ENCODE assay signal across 15 cellular contexts in the genomic region with DNA sequence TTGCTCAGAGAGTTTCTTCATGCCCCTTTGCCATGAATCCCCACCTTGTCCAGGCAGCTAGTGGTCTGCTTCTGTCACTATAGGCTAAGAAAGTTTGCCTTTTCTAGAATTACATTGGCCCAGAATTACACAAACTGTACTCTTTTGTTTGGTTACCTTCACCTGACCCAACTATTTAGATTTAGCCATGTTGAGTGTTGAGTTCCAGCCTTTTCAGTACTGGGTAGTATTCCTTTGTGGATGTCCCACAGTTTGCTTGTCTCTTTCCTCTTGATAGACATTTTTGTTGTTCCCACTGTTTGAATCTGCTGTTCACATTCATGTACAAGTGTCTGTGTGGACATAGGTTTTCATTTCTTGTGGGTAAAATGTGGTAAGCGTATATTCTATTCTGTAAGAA. TPM values are rescaled to one million over a fixed set of nuclear protein-coding genes. Genes with fewer than 3 reads are reported as not detected.
A peak's percentile ranks its signal among the peaks of the same experiment; 100 is the strongest.
DNase-seq lines count a peak whose midpoint lies in the region; ATAC-seq, FAIRE-seq and TF ChIP-seq lines count a peak whose summit lies in the region.
"Had no signal": no experiment of that assay in that cellular context is flagged by ENCODE, and none has a peak within 500 bp of the region (broad histone marks: within the 10 kb centered on the region; RNA-seq: fewer than 3 reads in every experiment).

No MANE protein-coding gene starts in this region.

- H3K4me1 ChIP-seq in HepG2 (ENCODE audit: insufficient read depth, low read length) (peaks cover 69% of the 10 kb centered on the region), right lobe of liver (peaks cover 0 to 34% (median 4%) of the 10 kb centered on the region in 4 donors), smooth muscle cell (ENCODE audit: low read depth) (peaks cover 13% of the 10 kb centered on the region), adrenal gland (replicated peaks in 1 of 2) (peaks cover 11 to 50% of the 10 kb centered on the region in 2 donors)

- no peak for TF ChIP-seq POLR2A in HepG2 (IDR thresholded peaks at IDR 0.05; ENCODE audit: insufficient read depth in 1 of 2, low read depth in 2 of 2, low read length in 2 of 2)
- TF ChIP-seq POLR2A in right lobe of liver (IDR thresholded peaks at IDR 0.05), result no peak
- TF ChIP-seq POLR2A in adrenal gland (IDR thresholded peaks at IDR 0.05), result no peak

- CTCF ChIA-PET in HepG2 (lab: Yijun Ruan, JAX; ENCODE audit: low intra/inter-chr PET ratio, low total read pairs), result no interaction called here

- POLR2A ChIA-PET in HepG2 (lab: Yijun Ruan, JAX), result no interaction called here

- H3K9me3 ChIP-seq in HepG2 (ENCODE audit: low read length), result no peaks in the 10 kb centered on the region
- H3K9me3 ChIP-seq in right lobe of liver, result no peaks in the 10 kb centered on the region
- no peaks in the 10 kb centered on the region for H3K9me3 ChIP-seq in smooth muscle cell (replicated peaks; ENCODE audit: low read depth)
- H3K9me3 ChIP-seq in adrenal gland (replicated peaks in 1 of 3), result no peaks in the 10 kb centered on the region

- H3K4me3 Mint-ChIP-seq in IgD-negative memory B cell (no peak overlapping the region), nephron progenitor cell (no peak overlapping the region)

- peaks cover 4% of the 10 kb centered on the region for H3K36me3 Mint-ChIP-seq in IgD-negative memory B cell
- H3K36me3 Mint-ChIP-seq in nephron progenitor cell (ENCODE audit: low read depth), result peaks cover 46% of the 10 kb centered on the region

- DNase-seq in HepG2 (ENCODE audit: low spot score) (no peak), right lobe of liver (no peak), nephron progenitor cell (no peak), smooth muscle cell (lab: John Stamatoyannopoulos, UW; ENCODE audit: unreplicated experiment) (no peak), adrenal gland (no peak), amniotic stem cell (lab: John Stamatoyannopoulos, UW) (no peak)
- DNase-seq: DMS79, KG1, NCI-H1436 treated with DMSO at 0.1 percent for 48 hours, NCI-H524 had no signal

- H3K9ac ChIP-seq in HepG2 (ENCODE audit: insufficient read depth, low read depth, low read length) (no peak overlapping the region), smooth muscle cell (ENCODE audit: low read depth) (no peak overlapping the region)

- TF ChIP-seq EP300 in HepG2 (IDR thresholded peaks at IDR 0.05; ENCODE audit: low read depth in 2 of 2, low read length in 2 of 2), result no peak
- TF ChIP-seq EP300 in HepG2 (CRISPR knock-in tag; IDR thresholded peaks at IDR 0.05; ENCODE audit: borderline replicate concordance), result no peak

- H3K4me1 Mint-ChIP-seq in IgD-negative memory B cell (peaks cover 47 to 65% (median 59%) of the 10 kb centered on the region in 3 donors), nephron progenitor cell (peaks cover 51% of the 10 kb centered on the region)

- intact Hi-C loops in HepG2 (cut with micrococcal nuclease; ENCODE audit: unreplicated experiment), result no loop called here
- intact Hi-C loops in right lobe of liver (cut with DNase I), result loop anchor here (10.0 kb wide), 2 partner anchors 47 to 207 kb away; no protein-coding TSS in a partner anchor
- intact Hi-C loops in adrenal gland (cut with DNase I), result loop anchor here (5.0 to 10.0 kb wide), 2 partner anchors 97 to 100 kb away; no protein-coding TSS in a partner anchor

- H3K4me3 ChIP-seq in HepG2 (replicated peaks in 1 of 3; ENCODE audit: insufficient read depth in 1 of 3, low read depth in 2 of 3, low read length in 3 of 3) (no peak overlapping the region), right lobe of liver (no peak overlapping the region), smooth muscle cell (no peak overlapping the region), adrenal gland (no peak overlapping the region)

- H2AFZ ChIP-seq in HepG2 (ENCODE audit: low read length), result no peak overlapping the region
- no peak overlapping the region for H2AFZ ChIP-seq in smooth muscle cell (ENCODE audit: low read depth)

- no peak for TF ChIP-seq CTCF in HepG2 (CRISPR knock-in tag; IDR thresholded peaks at IDR 0.05)
- no peak for TF ChIP-seq CTCF in right lobe of liver (IDR thresholded peaks at IDR 0.05)
- TF ChIP-seq CTCF in nephron progenitor cell (IDR thresholded peaks at IDR 0.05), result no peak
- TF ChIP-seq CTCF in smooth muscle cell (IDR thresholded peaks at IDR 0.05; ENCODE audit: borderline replicate concordance, insufficient read depth, poor library complexity, severe bottlenecking), result no peak
- TF ChIP-seq CTCF in adrenal gland (IDR thresholded peaks at IDR 0.05), result no peak

- WGBS in HepG2 (ENCODE audit: low lambda C conversion rate), result 95% methylated on average over 1 of the region's 1 CpG
- 100% methylated on average over 1 of the region's 1 CpG for WGBS in right lobe of liver (ENCODE audit: insufficient coverage, low coverage, low lambda C conversion rate, missing lambda C conversion rate)
- WGBS in smooth muscle cell (ENCODE audit: low lambda C conversion rate), result 100% methylated on average over 1 of the region's 1 CpG
- WGBS in adrenal gland, 4 donors, result 94 to 100% (median 98%) methylated on average over 1 of the region's 1 CpG

- H3K27me3 ChIP-seq in HepG2 (ENCODE audit: control insufficient read depth in 1 of 2, insufficient read depth in 2 of 2, low read length in 2 of 2) (no peaks in the 10 kb centered on the region), right lobe of liver (no peaks in the 10 kb centered on the region), smooth muscle cell (ENCODE audit: low read depth) (no peaks in the 10 kb centered on the region), adrenal gland (no peaks in the 10 kb centered on the region)

- H3K79me2 ChIP-seq in HepG2 (ENCODE audit: insufficient read depth, low read length) (peaks cover 97% of the 10 kb centered on the region), smooth muscle cell (ENCODE audit: low read depth) (peaks cover 96% of the 10 kb centered on the region)

- H3K4me2 ChIP-seq in HepG2 (ENCODE audit: low read depth, low read length), result no peak overlapping the region
- H3K4me2 ChIP-seq in smooth muscle cell, result no peak overlapping the region

- H3K27me3 Mint-ChIP-seq in IgD-negative memory B cell (no peaks in the 10 kb centered on the region), nephron progenitor cell (ENCODE audit: low read depth, poor library complexity) (peaks cover 4% of the 10 kb centered on the region)

- no peak for FAIRE-seq in HepG2 (lab: Jason Lieb, UNC)
- FAIRE-seq: A204.1 had no signal

- TF ChIP-seq RAD21 in HepG2 (CRISPR knock-in tag; IDR thresholded peaks at IDR 0.05), result no peak

- ATAC-seq in HepG2, result no peak
- no peak for ATAC-seq in right lobe of liver
- ATAC-seq in GM19452 (IDR thresholded peaks at IDR 0.05; ENCODE audit: unreplicated experiment), result no peak
- ATAC-seq: HCT116, Panc1 had no signal

- H3K27ac ChIP-seq in HepG2 (ENCODE audit: extremely low read length, insufficient read depth, low read length) (no peak overlapping the region), right lobe of liver (no peak overlapping the region), smooth muscle cell (ENCODE audit: low read depth) (no peak overlapping the region), adrenal gland (no peak overlapping the region)

- no peaks in the 10 kb centered on the region for H3K9me3 Mint-ChIP-seq in IgD-negative memory B cell
- peaks cover 3% of the 10 kb centered on the region for H3K9me3 Mint-ChIP-seq in nephron progenitor cell

- H3K36me3 ChIP-seq in HepG2 (replicated peaks in 1 of 2; ENCODE audit: control insufficient read depth in 1 of 2, insufficient read depth in 2 of 2, low read length in 2 of 2), result peaks cover 2 to 24% of the 10 kb centered on the region in 2 experiments; a peak in 2 of 5 replicates
- no peaks in the 10 kb centered on the region for H3K36me3 ChIP-seq in right lobe of liver
- H3K36me3 ChIP-seq in smooth muscle cell (ENCODE audit: low read depth), result no peaks in the 10 kb centered on the region
- H3K36me3 ChIP-seq in adrenal gland (replicated peaks in 1 of 2), result no peaks in the 10 kb centered on the region

- H3K27ac Mint-ChIP-seq in IgD-negative memory B cell (peak overlapping the region in 2 of 3 donors; percentile 50 to 74), nephron progenitor cell (peak overlapping the region; percentile 71)

- peaks cover 93% of the 10 kb centered on the region for H4K20me1 ChIP-seq in HepG2 (ENCODE audit: insufficient read depth, low read length)
- peaks cover 94% of the 10 kb centered on the region for H4K20me1 ChIP-seq in smooth muscle cell (ENCODE audit: low read depth)

- no peaks in the 10 kb centered on the region for H3F3A ChIP-seq in smooth muscle cell (ENCODE audit: low read depth)

- no TSS peak for BruUV-seq in HepG2 (replicated peaks; lab: Mats Ljungman, UMichigan)

- in situ Hi-C loops in HepG2 (cut with HindIII; ENCODE audit: extremely low pct_ligation_motif_present, low pct_unique_long_range_greater_than_20kb), result loop anchor here (10.0 kb wide), 1 partner anchor 207 kb away; no protein-coding TSS in a partner anchor

RNA-seq across cellular contexts. Expression of gene USP10, which starts 22.3 kb away (rescaled TPM):
- total RNA-seq in HepG2 (2016; rRNA removed; fragmentation: Illumina TruSeq; extraction: Trizol), result 79.1 and 97.6 TPM in 2 replicates
- 57.5 and 62.5 TPM in 2 replicates for total RNA-seq in HepG2 (2016; cell fraction: cytosol; rRNA removed; fragmentation: Illumina TruSeq; extraction: Trizol; ENCODE audit: low read depth)
- 76.4 and 87.1 TPM in 2 replicates for total RNA-seq in HepG2 (2016; cell fraction: insoluble cytoplasmic fraction; rRNA removed; fragmentation: Illumina TruSeq; extraction: Trizol)
- total RNA-seq in HepG2 (2016; cell fraction: membrane; rRNA removed; fragmentation: Illumina TruSeq; extraction: Trizol), result 73.6 and 81.2 TPM in 2 replicates
- 78.0 and 88.2 TPM in 2 replicates for total RNA-seq in HepG2 (2016; cell fraction: nucleus; rRNA removed; fragmentation: Illumina TruSeq; extraction: Trizol)
- polyA plus RNA-seq in HepG2 (2011; rRNA removed), result 114 and 122 TPM in 2 replicates
- 68.7 and 92.2 TPM in 2 replicates for polyA plus RNA-seq in HepG2 (2011; cell fraction: cytosol; rRNA removed)
- polyA plus RNA-seq in HepG2 (2011; cell fraction: nucleus; rRNA removed), result 127 and 143 TPM in 2 replicates
- polyA plus RNA-seq in HepG2 (2012), result 65.1 and 93.3 TPM in 2 replicates
- 17.7 and 17.8 TPM in 2 replicates for polyA plus RNA-seq in HepG2 (2016; cell fraction: cytosol; fragmentation: Illumina TruSeq; extraction: Trizol; ENCODE audit: low read depth)
- polyA plus RNA-seq in HepG2 (2016; cell fraction: insoluble cytoplasmic fraction; fragmentation: Illumina TruSeq; extraction: Trizol; ENCODE audit: low read depth), result 102 and 128 TPM in 2 replicates
- 41.4 and 44.1 TPM in 2 replicates for polyA plus RNA-seq in HepG2 (2016; cell fraction: membrane; fragmentation: Illumina TruSeq; extraction: Trizol; ENCODE audit: low read depth)
- 118 and 120 TPM in 2 replicates for polyA plus RNA-seq in HepG2 (2016; cell fraction: nucleus; fragmentation: Illumina TruSeq; extraction: Trizol; ENCODE audit: insufficient read depth, low read depth)
- 349 and 427 TPM in 2 replicates for polyA minus RNA-seq in HepG2 (2011; rRNA and poly(A)+ RNA removed; ENCODE audit: low replicate concordance)
- polyA minus RNA-seq in HepG2 (2011; cell fraction: cytosol; rRNA and poly(A)+ RNA removed), result 64.3 and 66.8 TPM in 2 replicates
- polyA minus RNA-seq in HepG2 (2011; cell fraction: nucleus; rRNA and poly(A)+ RNA removed), result 118 TPM in 2 replicates
- 10 to 100 TPM; 41.5 to 53.2 (median 44.6) TPM for total RNA-seq in right lobe of liver
- 95.8 TPM for polyA plus RNA-seq in IgD-negative memory B cell
- 47.4 and 52.5 TPM in 2 replicates for total RNA-seq in smooth muscle cell
- 56.1 and 59.0 TPM in 2 replicates for polyA plus RNA-seq in smooth muscle cell
- total RNA-seq in adrenal gland, result 100 to 1,000 TPM in 1 of 8 donors, 10 to 100 TPM in 7; 38.5 to 110 (median 65.0) TPM
- 100 to 1,000 TPM in 1 of 3 donors, 10 to 100 TPM in 2; 16.2 to 154 (median 18.2) TPM for polyA plus RNA-seq in adrenal gland
